ENCODE assay signal across 13 cellular contexts in the genomic region with DNA sequence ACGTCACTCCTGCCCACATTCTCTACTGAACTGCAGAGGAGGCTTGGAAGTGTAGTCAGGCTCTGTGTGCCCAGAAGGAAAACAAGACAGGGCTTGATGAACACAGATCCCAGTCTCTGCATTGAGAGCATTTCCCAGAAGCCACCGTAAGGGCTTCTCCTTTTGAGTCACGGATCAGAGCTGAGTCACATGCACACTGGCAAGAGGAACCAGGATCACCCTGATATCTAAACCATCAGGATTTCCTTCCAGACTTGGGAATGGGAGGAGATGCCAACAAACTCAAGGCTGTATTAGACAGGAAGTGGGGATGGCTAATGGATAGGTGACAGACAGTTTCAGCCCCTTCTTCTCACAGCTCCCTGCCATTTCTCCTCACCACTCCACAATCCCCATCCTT. TPM values are rescaled to one million over a fixed set of nuclear protein-coding genes. Genes with fewer than 3 reads are reported as not detected.
DNase-seq lines count a peak whose midpoint lies in the region; ATAC-seq, FAIRE-seq and TF ChIP-seq lines count a peak whose summit lies in the region.
"Had no signal": no experiment of that assay in that cellular context is flagged by ENCODE, and none has a peak within 500 bp of the region (broad histone marks: within the 10 kb centered on the region; RNA-seq: fewer than 3 reads in every experiment).

No MANE protein-coding gene starts in this region.

- H3K27ac Mint-ChIP-seq in naive thymus-derived CD4-positive, alpha-beta T cell, result no peak overlapping the region
- H3K27ac Mint-ChIP-seq: endodermal cell had no signal

- H3K4me2 ChIP-seq in K562 (ENCODE audit: insufficient read depth, low read length), result no peak overlapping the region
- H3K4me2 ChIP-seq: BLaER1 had no signal

- ATAC-seq in K562, result no peak
- ATAC-seq in naive thymus-derived CD4-positive, alpha-beta T cell, result no peak

- FAIRE-seq in K562 (lab: Jason Lieb, UNC), result peak; percentile 42

- in situ Hi-C loops in K562 (cut with MboI), result no loop called here

- no peak for TF ChIP-seq CTCF in K562 (IDR thresholded peaks at IDR 0.05 in 2 of 3, conservative IDR thresholded peaks at IDR 0.05 in 1 of 3; ENCODE audit: insufficient read depth in 2 of 3, low read depth in 1 of 3, low read length in 3 of 3)
- no peak for TF ChIP-seq CTCF in uterus (IDR thresholded peaks at IDR 0.05)

- no TSS peak for BruUV-seq in K562 (replicated peaks; lab: Mats Ljungman, UMichigan)

- H3K9ac ChIP-seq in K562 (ENCODE audit: insufficient read depth in 1 of 2, low read depth in 2 of 2, low read length in 2 of 2), result no peak overlapping the region
- H3K9ac ChIP-seq: BLaER1 had no signal

- intact Hi-C loops in K562 (cut with micrococcal nuclease) (no loop called here), uterus (cut with DNase I; ENCODE audit: low total_unique reads) (no loop called here)
- intact Hi-C loops in naive thymus-derived CD4-positive, alpha-beta T cell (cut with micrococcal nuclease), result no loop called here

- CTCF ChIA-PET in K562 (lab: Yijun Ruan, JAX; ENCODE audit: low intra/inter-chr PET ratio), result no interaction called here
- CTCF ChIA-PET in naive thymus-derived CD4-positive, alpha-beta T cell (lab: Charles Lee), result no interaction called here

- no peaks in the 10 kb centered on the region for H3K9me1 ChIP-seq in K562 (ENCODE audit: control insufficient read depth, insufficient read depth, low read length)

- peaks cover 0 to 4% (median 0%) of the 10 kb centered on the region in 5 donors for H3K36me3 Mint-ChIP-seq in naive thymus-derived CD4-positive, alpha-beta T cell

- H3K9me3 Mint-ChIP-seq in naive thymus-derived CD4-positive, alpha-beta T cell, result peaks cover 0 to 9% (median 2%) of the 10 kb centered on the region in 11 donors
- H3K9me3 Mint-ChIP-seq: neural crest cell had no signal

- H3K4me1 Mint-ChIP-seq in naive thymus-derived CD4-positive, alpha-beta T cell, result peaks cover 0 to 4% (median 0%) of the 10 kb centered on the region in 7 donors

- no peak overlapping the region for H2AFZ ChIP-seq in K562 (ENCODE audit: low read depth, low read length)

- TF ChIP-seq POLR2A in K562 (conservative IDR thresholded peaks at IDR 0.05) (no peak), uterus (IDR thresholded peaks at IDR 0.05) (no peak)

- H3K27me3 Mint-ChIP-seq in naive thymus-derived CD4-positive, alpha-beta T cell, result peaks cover 8 to 39% (median 12%) of the 10 kb centered on the region in 5 donors

- H3K4me3 ChIP-seq in K562, result no peak overlapping the region
- no peak overlapping the region for H3K4me3 ChIP-seq in uterus
- no peak overlapping the region for H3K4me3 ChIP-seq in naive thymus-derived CD4-positive, alpha-beta T cell (ENCODE audit: low read length)
- H3K4me3 ChIP-seq: BLaER1 had no signal

- no peak overlapping the region for H3K4me3 Mint-ChIP-seq in naive thymus-derived CD4-positive, alpha-beta T cell
- H3K4me3 Mint-ChIP-seq: endodermal cell, neural crest cell had no signal

- no peaks in the 10 kb centered on the region for H3K36me3 ChIP-seq in K562 (ENCODE audit: control insufficient read depth, insufficient read depth, low read length)
- H3K36me3 ChIP-seq in uterus, result no peaks in the 10 kb centered on the region
- no peaks in the 10 kb centered on the region for H3K36me3 ChIP-seq in naive thymus-derived CD4-positive, alpha-beta T cell (ENCODE audit: control insufficient read depth in 2 of 3, insufficient read depth in 3 of 3, low read length in 3 of 3)
- H3K36me3 ChIP-seq: BLaER1 had no signal

- H3K27me3 ChIP-seq in K562 (ENCODE audit: control insufficient read depth in 2 of 2, insufficient read depth in 2 of 2, low read length in 2 of 2) (peaks cover 6 to 37% of the 10 kb centered on the region in 2 experiments; a peak in 4 of 5 replicates), uterus (no peaks in the 10 kb centered on the region)
- no peaks in the 10 kb centered on the region for H3K27me3 ChIP-seq in naive thymus-derived CD4-positive, alpha-beta T cell (ENCODE audit: control insufficient read depth in 2 of 2, insufficient read depth in 2 of 2, low read length in 2 of 2)
- H3K27me3 ChIP-seq: BLaER1 had no signal

- H3K4me1 ChIP-seq in K562 (replicated peaks in 1 of 2; ENCODE audit: control insufficient read depth in 2 of 2, insufficient read depth in 2 of 2, low read length in 2 of 2) (peaks cover 0 to 5% of the 10 kb centered on the region in 2 experiments; a peak in 2 of 5 replicates), uterus (no peaks in the 10 kb centered on the region)
- no peaks in the 10 kb centered on the region for H3K4me1 ChIP-seq in naive thymus-derived CD4-positive, alpha-beta T cell (ENCODE audit: control insufficient read depth in 2 of 2, insufficient read depth in 2 of 2, low read length in 2 of 2)

- no peak for TF ChIP-seq RAD21 in K562 (CRISPR knock-in tag; conservative IDR thresholded peaks at IDR 0.05 in 1 of 2, IDR thresholded peaks at IDR 0.05 in 1 of 2)

- H3K27ac ChIP-seq in K562 (ENCODE audit: extremely low read depth, low read depth, low read length), result no peak overlapping the region
- no peak overlapping the region for H3K27ac ChIP-seq in uterus
- no peak overlapping the region for H3K27ac ChIP-seq in naive thymus-derived CD4-positive, alpha-beta T cell (ENCODE audit: low read depth, low read length)
- H3K27ac ChIP-seq: BLaER1 had no signal

- DNase-seq in AG20443 (ENCODE audit: low spot score), result peak; percentile 70
- peak; percentile 90 for DNase-seq in M059J (ENCODE audit: low read depth)
- DNase-seq in K562 (ENCODE audit: extremely low read depth in 1 of 4, low spot score in 3 of 4), result no peak
- DNase-seq in iris pigment epithelial cell (ENCODE audit: low read depth), result peak; percentile 74
- no peak for DNase-seq in medulla oblongata (ENCODE audit: extremely low spot score)
- no peak for DNase-seq in NCI-H2227 treated with DMSO at 0.1 percent for 48 hours (lab: John Stamatoyannopoulos, UW)
- DNase-seq in uterus, result no peak
- DNase-seq in naive thymus-derived CD4-positive, alpha-beta T cell, result no peak
- DNase-seq: activated CD8-positive, alpha-beta memory T cell treated with anti-CD3 and anti-CD28 coated beads, Interleukin-2, amount 50 U/mL, for 4 hours; endodermal cell; KG1 had no signal

- no peaks in the 10 kb centered on the region for H4K20me1 ChIP-seq in K562 (replicated peaks; ENCODE audit: control insufficient read depth, insufficient read depth, low read length)
- H4K20me1 ChIP-seq: BLaER1 had no signal

- TF ChIP-seq EP300 in K562 (IDR thresholded peaks at IDR 0.05; ENCODE audit: low read length), result no peak

- H3K9me3 ChIP-seq in K562 (replicated peaks; ENCODE audit: control insufficient read depth, insufficient read depth, low read depth, low read length), result no peaks in the 10 kb centered on the region
- no peaks in the 10 kb centered on the region for H3K9me3 ChIP-seq in uterus
- H3K9me3 ChIP-seq in naive thymus-derived CD4-positive, alpha-beta T cell (ENCODE audit: control insufficient read depth in 2 of 3, low read length in 3 of 3), result no peaks in the 10 kb centered on the region
- H3K9me3 ChIP-seq: BLaER1 had no signal

- H3K79me2 ChIP-seq in K562 (ENCODE audit: control insufficient read depth, insufficient read depth, low read length), result no peaks in the 10 kb centered on the region

- 5% methylated on average over 3 of the region's 3 CpGs for WGBS in K562 (ENCODE audit: insufficient coverage, low coverage, missing lambda C conversion rate)

- POLR2A ChIA-PET in K562 (lab: Yijun Ruan, JAX), result interaction anchor here (0.6 kb wide), 1 partner anchor 331 kb away, joined by 3 read pairs; no protein-coding TSS in a partner anchor
- POLR2A ChIA-PET in naive thymus-derived CD4-positive, alpha-beta T cell (lab: Charles Lee), result no interaction called here

RNA-seq across cellular contexts. Expression of gene FBXO17, which starts 17.7 kb away (rescaled TPM):
- 10.8 and 15.3 TPM in 2 replicates for total RNA-seq in M059J (2014; rRNA removed; shearing (Covaris generic))
- total RNA-seq in K562 (2011; cell fraction: chromatin; rRNA removed; ENCODE audit: low replicate concordance), result 34.4 and 55.5 TPM in 2 replicates
- total RNA-seq in K562 (2011; cell fraction: nucleolus; rRNA removed), result 36.2 and 40.0 TPM in 2 replicates
- 47.3 and 49.4 TPM in 2 replicates for total RNA-seq in K562 (2011; cell fraction: nucleoplasm; rRNA removed)
- 20.3 and 22.2 TPM in 2 replicates for total RNA-seq in K562 (2014; rRNA removed)
- total RNA-seq in K562 (2014; rRNA removed; fragmentation: Illumina TruSeq; extraction: Trizol), result 8.8 and 12.2 TPM in 2 replicates
- total RNA-seq in K562 (2015; rRNA removed; fragmentation: Illumina TruSeq; extraction: Trizol), result 13.9 and 14.3 TPM in 2 replicates
- 25.0 and 27.1 TPM in 2 replicates for total RNA-seq in K562 (2021)
- polyA plus RNA-seq in K562 (2011; rRNA removed), result 19.0 and 26.6 TPM in 2 replicates
- 17.3 and 30.3 TPM in 2 replicates for polyA plus RNA-seq in K562 (2011; cell fraction: cytosol; rRNA removed)
- 48.1 and 51.6 TPM in 2 replicates for polyA plus RNA-seq in K562 (2011; cell fraction: nucleus; rRNA removed)
- polyA plus RNA-seq in K562 (2012), result 26.6 and 27.5 TPM in 2 replicates
- 20.1 and 24.9 TPM in 2 replicates for polyA plus RNA-seq in K562 (2014; fragmentation: Illumina TruSeq; extraction: Trizol)
- polyA plus RNA-seq in K562 (2014; fragmentation: Nextera tagmentation; extraction: Ambion mirVana), result 1 to 10 TPM; 4.1 to 4.9 TPM
- polyA plus RNA-seq in K562 (2014; rRNA removed), result 19.9 and 21.9 TPM in 2 replicates
- 7.0 and 8.0 TPM in 2 replicates for polyA minus RNA-seq in K562 (2011; rRNA and poly(A)+ RNA removed)
- 7.3 and 10.3 TPM in 2 replicates for polyA minus RNA-seq in K562 (2011; cell fraction: cytosol; rRNA and poly(A)+ RNA removed)
- 11.4 and 13.1 TPM in 2 replicates for polyA minus RNA-seq in K562 (2011; cell fraction: nucleus; rRNA and poly(A)+ RNA removed)
- total RNA-seq in uterus, result 10 to 100 TPM in 3 of 4 donors, 1 to 10 TPM in 1; 3.8 to 47.6 (median 36.7) TPM
- total RNA-seq in naive thymus-derived CD4-positive, alpha-beta T cell, result not detected
- not detected for polyA plus RNA-seq in naive thymus-derived CD4-positive, alpha-beta T cell

RNA-seq across cellular contexts. Expression of gene FBXO27, which starts 39.1 kb away (rescaled TPM):
- 6.7 and 10.6 TPM in 2 replicates for total RNA-seq in M059J (2014; rRNA removed; shearing (Covaris generic))
- 2.8 and 7.1 TPM in 2 replicates for total RNA-seq in K562 (2011; cell fraction: chromatin; rRNA removed; ENCODE audit: low replicate concordance)
- 5.2 and 5.3 TPM in 2 replicates for total RNA-seq in K562 (2011; cell fraction: nucleolus; rRNA removed)
- total RNA-seq in K562 (2011; cell fraction: nucleoplasm; rRNA removed), result 1.9 and 6.1 TPM in 2 replicates
- 3.7 and 9.0 TPM in 2 replicates for total RNA-seq in K562 (2014; rRNA removed)
- total RNA-seq in K562 (2014; rRNA removed; fragmentation: Illumina TruSeq; extraction: Trizol), result 3.9 and 5.9 TPM in 2 replicates
- total RNA-seq in K562 (2015; rRNA removed; fragmentation: Illumina TruSeq; extraction: Trizol), result 5.0 and 5.6 TPM in 2 replicates
- total RNA-seq in K562 (2021), result 8.0 and 8.9 TPM in 2 replicates
- 6.3 and 12.6 TPM in 2 replicates for polyA plus RNA-seq in K562 (2011; rRNA removed)
- 16.7 and 23.5 TPM in 2 replicates for polyA plus RNA-seq in K562 (2011; cell fraction: cytosol; rRNA removed)
- 5.5 and 8.1 TPM in 2 replicates for polyA plus RNA-seq in K562 (2011; cell fraction: nucleus; rRNA removed)
- polyA plus RNA-seq in K562 (2012), result 3.7 and 6.1 TPM in 2 replicates
- 5.8 and 11.0 TPM in 2 replicates for polyA plus RNA-seq in K562 (2014; fragmentation: Illumina TruSeq; extraction: Trizol)
- polyA plus RNA-seq in K562 (2014; fragmentation: Nextera tagmentation; extraction: Ambion mirVana), result 1 to 10 TPM; 1.8 to 2.6 TPM
- polyA plus RNA-seq in K562 (2014; rRNA removed), result 6.3 and 7.9 TPM in 2 replicates
- 7.2 and 12.8 TPM in 2 replicates for polyA minus RNA-seq in K562 (2011; rRNA and poly(A)+ RNA removed)
- polyA minus RNA-seq in K562 (2011; cell fraction: cytosol; rRNA and poly(A)+ RNA removed), result 5.6 and 7.3 TPM in 2 replicates
- 2.0 and 2.2 TPM in 2 replicates for polyA minus RNA-seq in K562 (2011; cell fraction: nucleus; rRNA and poly(A)+ RNA removed)
- total RNA-seq in uterus, result 10 to 100 TPM in 1 of 4 donors, 1 to 10 TPM in 3; 3.4 to 11.3 (median 7.8) TPM
- under 1 TPM in 3 of 5 experiments, not detected in 2; 0.35 to 0.48 (median 0.39) TPM for total RNA-seq in naive thymus-derived CD4-positive, alpha-beta T cell
- not detected for polyA plus RNA-seq in naive thymus-derived CD4-positive, alpha-beta T cell

Comparison
In these comparisons a context has a peak if more than half of its experiments do, and no peak if none do; other contexts are left out.
1. DNase-seq: peak in AG20443 (single experiment), M059J (single experiment) and iris pigment epithelial cell (single experiment); none in K562 (0 of 4), medulla oblongata (single experiment), NCI-H2227 treated with DMSO at 0.1 percent for 48 hours (single experiment), uterus (0 of 2) and naive thymus-derived CD4-positive, alpha-beta T cell (0 of 9).
2. RNA of gene FBXO17, which starts 17.7 kb away (total RNA-seq): 3.8 to 47.6 TPM in uterus, 8.8 to 55.5 TPM in K562 and 10.8 to 15.3 TPM in M059J; not detected in naive thymus-derived CD4-positive, alpha-beta T cell; every median in the first group is over 4 times any median in the second.